Comparison of ENCODE assay signal across 8 cellular contexts in genomic region chr19:1275260-1275975, GRCh38. TPM values are rescaled to one million over a fixed set of nuclear protein-coding genes. Genes with fewer than 3 reads are reported as not detected.
DNase-seq lines count a peak whose midpoint lies in the region; ATAC-seq and TF ChIP-seq lines count a peak whose summit lies in the region.

FAM174C (plus strand) TSS chr19:1275530; CDS start chr19:1275550, 20 bp downstream.

- H3K9ac ChIP-seq in GM23248: peak within 1 kb of the TSS; percentile 89

- H3F3A ChIP-seq in GM23248 (ENCODE audit: insufficient read depth): peaks cover 37% of the 10 kb centered on the region

- peaks cover 49 to 66% (median 54%) of the 10 kb centered on the region in 3 donors for H3K4me1 Mint-ChIP-seq in naive B cell
- peaks cover 61% of the 10 kb centered on the region for H3K4me1 Mint-ChIP-seq in stimulated activated memory B cell treated with anti-CD40 and anti-IgM and Interleukin-4, amounts not matched to agents 10 μg/mL and 1 μg/mL and 100 μg/mL, for 72 hours

- peak within 1 kb of the TSS; percentile 79 to 96 (median 86) for H3K4me3 Mint-ChIP-seq in naive B cell
- H3K4me3 Mint-ChIP-seq in stimulated activated memory B cell treated with anti-CD40 and anti-IgM and Interleukin-4, amounts not matched to agents 10 μg/mL and 1 μg/mL and 100 μg/mL, for 72 hours: peak within 1 kb of the TSS; percentile 81

- peak within 1 kb of the TSS; percentile 84 for H3K4me2 ChIP-seq in GM23248 (ENCODE audit: unreplicated experiment)

- no peaks in the 10 kb centered on the region for H3K27me3 Mint-ChIP-seq in naive B cell
- no peaks in the 10 kb centered on the region for H3K27me3 Mint-ChIP-seq in stimulated activated memory B cell treated with anti-CD40 and anti-IgM and Interleukin-4, amounts not matched to agents 10 μg/mL and 1 μg/mL and 100 μg/mL, for 72 hours

- H2AFZ ChIP-seq in GM23248: peak within 1 kb of the TSS; percentile 37

- H3K79me2 ChIP-seq in GM23248 (ENCODE audit: insufficient read depth): peaks cover 51% of the 10 kb centered on the region

- H3K27me3 ChIP-seq in GM23248 (replicated peaks; ENCODE audit: insufficient read depth) (no peaks in the 10 kb centered on the region), esophagus squamous epithelium (no peaks in the 10 kb centered on the region)

- WGBS in GM23248 (ENCODE audit: low coverage in 1 of 2, low lambda C conversion rate in 2 of 2, missing lambda C conversion rate in 2 of 2), 2 experiments: 0 to 1% methylated on average over 55 to 61 of the region's 98 CpGs
- 0% methylated on average over 14 of the region's 98 CpGs; no CpG with 5 or more reads in 1 of the 2 donors for WGBS in esophagus squamous epithelium, 2 donors

- peaks cover 0 to 5% of the 10 kb centered on the region in 2 donors for H3K36me3 Mint-ChIP-seq in naive B cell
- H3K36me3 Mint-ChIP-seq in stimulated activated memory B cell treated with anti-CD40 and anti-IgM and Interleukin-4, amounts not matched to agents 10 μg/mL and 1 μg/mL and 100 μg/mL, for 72 hours: peaks cover 76% of the 10 kb centered on the region

- peak; percentile 88 for DNase-seq in DMS79 treated with DMSO at 0.1 percent for 48 hours (lab: John Stamatoyannopoulos, UW)
- DNase-seq in GM23248: peak; percentile 99
- peak; percentile 94 to 95 for DNase-seq in Kasumi-1 (lab: John Stamatoyannopoulos, UW)
- peak; percentile 98 for DNase-seq in RKO (ENCODE audit: low spot score)
- DNase-seq in activated T-helper 1 cell treated with Interleukin-2 at 50 U/mL for 16 hours (ENCODE audit: low read depth): peak; percentile 94
- peak; percentile 90 for DNase-seq in esophagus squamous epithelium (lab: John Stamatoyannopoulos, UW)
- DNase-seq in naive B cell: peak; percentile 94

- TF ChIP-seq CTCF in esophagus squamous epithelium (IDR thresholded peaks at IDR 0.05): peak in 3 of 6 experiments; percentile 8 to 21 (median 13)

- H3K9me3 Mint-ChIP-seq in naive B cell: no peaks in the 10 kb centered on the region
- H3K9me3 Mint-ChIP-seq in stimulated activated memory B cell treated with anti-CD40 and anti-IgM and Interleukin-4, amounts not matched to agents 10 μg/mL and 1 μg/mL and 100 μg/mL, for 72 hours: no peaks in the 10 kb centered on the region

- H3K36me3 ChIP-seq in GM23248 (ENCODE audit: low read depth): peaks cover 34% of the 10 kb centered on the region; the same call in 1 of the 2 replicates
- H3K36me3 ChIP-seq in esophagus squamous epithelium: peaks cover 26 to 77% (median 28%) of the 10 kb centered on the region in 3 donors

- peak within 1 kb of the TSS; percentile 93 to 99 (median 96) for H3K27ac Mint-ChIP-seq in naive B cell
- peak within 1 kb of the TSS; percentile 87 for H3K27ac Mint-ChIP-seq in stimulated activated memory B cell treated with anti-CD40 and anti-IgM and Interleukin-4, amounts not matched to agents 10 μg/mL and 1 μg/mL and 100 μg/mL, for 72 hours

- intact Hi-C loops in esophagus squamous epithelium (cut with DNase I): loop anchor here (10.0 kb wide), 1 partner anchor 129 kb away; the partner anchor contains the start of genes DAZAP1 and GAMT

- no peaks in the 10 kb centered on the region for H3K9me2 ChIP-seq in GM23248 (ENCODE audit: insufficient read depth)

- in situ Hi-C loops in GM23248 (cut with MboI): no loop called here

- peak; percentile 81 for ATAC-seq in naive B cell (ENCODE audit: low read depth in 2 of 2)
- ATAC-seq in stimulated activated memory B cell treated with anti-CD40 and anti-IgM and Interleukin-4, amounts not matched to agents 10 μg/mL and 1 μg/mL and 100 μg/mL, for 72 hours: peak; percentile 93

- H4K20me1 ChIP-seq in GM23248 (ENCODE audit: insufficient read depth): no peaks in the 10 kb centered on the region

- H3K9me3 ChIP-seq in GM23248 (ENCODE audit: low read depth): no peaks in the 10 kb centered on the region
- H3K9me3 ChIP-seq in esophagus squamous epithelium: no peaks in the 10 kb centered on the region

- H3K4me3 ChIP-seq in GM23248: peak within 1 kb of the TSS; percentile 76
- peak within 1 kb of the TSS; percentile 49 to 86 (median 70) for H3K4me3 ChIP-seq in esophagus squamous epithelium

- peak in 3 of 4 donors; percentile 54 to 83 (median 77) for TF ChIP-seq POLR2A in esophagus squamous epithelium (IDR thresholded peaks at IDR 0.05)

- H3K27ac ChIP-seq in GM23248 (peak within 1 kb of the TSS; percentile 88), esophagus squamous epithelium (peak within 1 kb of the TSS; percentile 94 to 99 (median 98))

- H3K4me1 ChIP-seq in GM23248 (ENCODE audit: insufficient read depth): peaks cover 18% of the 10 kb centered on the region
- H3K4me1 ChIP-seq in esophagus squamous epithelium: peaks cover 51 to 72% (median 57%) of the 10 kb centered on the region in 3 donors

RNA-seq across cellular contexts. Expression of gene FAM174C, which starts in this region (rescaled TPM):
- 61.5 and 84.5 TPM in 2 replicates for total RNA-seq in GM23248 (2014; rRNA removed; shearing (Covaris generic))
- polyA plus RNA-seq in GM23248 (2016; fragmentation: Nextera tagmentation; extraction: Ambion mirVana): 67.8 and 81.6 TPM in 2 replicates
- 10 to 100 TPM; 31.5 to 69.8 (median 50.5) TPM for total RNA-seq in esophagus squamous epithelium
- 10 to 100 TPM; 48.9 to 80.0 (median 64.7) TPM for polyA plus RNA-seq in naive B cell (ENCODE audit: low read depth in 6 of 6)

Comparison
In these comparisons a context has a peak if more than half of its experiments do, and no peak if none do; other contexts are left out.
1. Peak in every context shown above with its lines: DNase-seq, ATAC-seq, H3K4me3 ChIP-seq and H3K27ac ChIP-seq.